Comparison of ENCODE assay signal across 26 cellular contexts in genomic region chr5:22431840-22432239, GRCh38.
"Had no signal": no experiment of that assay in that cellular context is flagged by ENCODE, and none has a peak within 500 bp of the region (broad histone marks: within the 10 kb centered on the region; RNA-seq: fewer than 3 reads in every experiment).

No MANE protein-coding gene starts in this region.

- H3K4me3 Mint-ChIP-seq: activated CD4-positive, alpha-beta T cell treated with anti-CD3 and anti-CD28 coated beads, Interleukin-2, amount 10 ng/mL, durations not matched to agents 24 days and 14 days; activated CD8-positive, alpha-beta T cell treated with anti-CD3 and anti-CD28 coated beads for 36 hours; activated naive CD8-positive, alpha-beta T cell treated with anti-CD3 and anti-CD28 coated beads for 36 hours; activated T-cell treated with anti-CD3 and anti-CD28 coated beads, Interleukin-2, amount 50 U/mL, for 72 hours; activated T-helper 17 cell treated with anti-CD3 and anti-CD28 coated beads, Interleukin-2, amount 50 U/mL, for 72 hours had no signal

- H3K4me1 Mint-ChIP-seq: activated CD4-positive, alpha-beta T cell treated with anti-CD3 and anti-CD28 coated beads, Interleukin-2, amount 10 ng/mL, durations not matched to agents 24 days and 14 days; activated naive CD8-positive, alpha-beta T cell treated with anti-CD3 and anti-CD28 coated beads for 36 hours; activated T-helper 17 cell treated with anti-CD3 and anti-CD28 coated beads, Interleukin-2, amount 50 U/mL, for 72 hours had no signal

- H3K27ac Mint-ChIP-seq: activated CD4-positive, alpha-beta T cell treated with anti-CD3 and anti-CD28 coated beads, Interleukin-2, amount 10 ng/mL, durations not matched to agents 24 days and 14 days; activated CD8-positive, alpha-beta T cell treated with anti-CD3 and anti-CD28 coated beads for 36 hours; activated naive CD8-positive, alpha-beta T cell treated with anti-CD3 and anti-CD28 coated beads for 36 hours; activated T-cell treated with anti-CD3 and anti-CD28 coated beads, Interleukin-2, amount 50 U/mL, for 72 hours; activated T-helper 17 cell treated with anti-CD3 and anti-CD28 coated beads, Interleukin-2, amount 50 U/mL, for 72 hours had no signal

- DNase-seq: activated CD4-positive, alpha-beta T cell treated with anti-CD3 and anti-CD28 coated beads, Interleukin-2, amount 10 ng/mL, durations not matched to agents 24 days and 14 days; activated CD4-positive, alpha-beta T cell treated with anti-CD3 and anti-CD28 coated beads, Interleukin-2, amount 50 U/mL, for 4 hours; activated CD8-positive, alpha-beta T cell treated with anti-CD3 and anti-CD28 coated beads for 36 hours; activated effector memory CD4-positive, alpha-beta T cell treated with anti-CD3 and anti-CD28 coated beads, Interleukin-2, amount 50 U/mL, for 16 hours; activated naive CD4-positive, alpha-beta T cell; activated naive CD4-positive, alpha-beta T cell treated with anti-CD3 and anti-CD28 coated beads, Interleukin-2, amount 50 U/mL, for 16 hours; activated naive CD8-positive, alpha-beta T cell treated with anti-CD3 and anti-CD28 coated beads for 36 hours; activated T-cell treated with anti-CD3 and anti-CD28 coated beads, Interleukin-2, amount 50 U/mL, for 1 hour; activated T-cell treated with anti-CD3 and anti-CD28 coated beads, Interleukin-2, amount 50 U/mL, for 72 hours; amniotic stem cell; aorta; NCI-H1048; NCI-H1105 treated with DMSO at 0.1 percent for 48 hours; NCI-H1436; NCI-H1694; NCI-H1930; NCI-H2081 treated with DMSO at 0.1 percent for 48 hours; NCI-H345; NK-92 treated with Interleukin-12 subunit alpha and Interleukin-12 subunit beta, amount 100 ng/mL, for 24 hours; Right ventricle myocardium superior; RPMI8226; T1000 had no signal

- ATAC-seq: activated CD8-positive, alpha-beta T cell treated with anti-CD3 and anti-CD28 coated beads for 36 hours; activated T-cell treated with anti-CD3 and anti-CD28 coated beads, Interleukin-2, amount 50 U/mL, for 72 hours; activated T-helper 17 cell treated with anti-CD3 and anti-CD28 coated beads, Interleukin-2, amount 50 U/mL, for 72 hours; Panc1 had no signal

- H3K9ac ChIP-seq: KMS-11 had no signal

- H3K27ac ChIP-seq: KMS-11, SK-N-MC had no signal

- H3K4me3 ChIP-seq: SK-N-MC had no signal

- H3K27me3 Mint-ChIP-seq: activated CD4-positive, alpha-beta T cell treated with anti-CD3 and anti-CD28 coated beads, Interleukin-2, amount 10 ng/mL, durations not matched to agents 24 days and 14 days; activated CD8-positive, alpha-beta T cell treated with anti-CD3 and anti-CD28 coated beads for 36 hours; activated naive CD8-positive, alpha-beta T cell treated with anti-CD3 and anti-CD28 coated beads for 36 hours; activated T-helper 17 cell treated with anti-CD3 and anti-CD28 coated beads, Interleukin-2, amount 50 U/mL, for 72 hours had no signal

- H3K36me3 Mint-ChIP-seq: activated naive CD8-positive, alpha-beta T cell treated with anti-CD3 and anti-CD28 coated beads for 36 hours had no signal

- H3K4me2 ChIP-seq: KMS-11 had no signal
